23 cellular contexts compared by ENCODE assay signal in genomic region chr5:5039918-5040317, GRCh38.
"Had no signal": no experiment of that assay in that cellular context is flagged by ENCODE, and none has a peak within 500 bp of the region (broad histone marks: within the 10 kb centered on the region; RNA-seq: fewer than 3 reads in every experiment).

No MANE protein-coding gene starts in this region.

- H3K36me3 Mint-ChIP-seq: activated CD4-positive, alpha-beta memory T cell treated with anti-CD3 and anti-CD28 coated beads for 36 hours; activated naive CD8-positive, alpha-beta T cell treated with anti-CD3 and anti-CD28 coated beads for 36 hours; naive thymus-derived CD4-positive, alpha-beta T cell; type B pancreatic cell had no signal

- H3K27ac Mint-ChIP-seq: activated CD4-positive, alpha-beta memory T cell treated with anti-CD3 and anti-CD28 coated beads for 36 hours; activated naive CD8-positive, alpha-beta T cell treated with anti-CD3 and anti-CD28 coated beads for 36 hours; effector memory CD8-positive, alpha-beta T cell; naive thymus-derived CD4-positive, alpha-beta T cell; type B pancreatic cell had no signal

- H3K9me3 Mint-ChIP-seq: neural crest cell, type B pancreatic cell had no signal

- H3K4me3 Mint-ChIP-seq: activated CD4-positive, alpha-beta memory T cell treated with anti-CD3 and anti-CD28 coated beads for 36 hours; activated naive CD8-positive, alpha-beta T cell treated with anti-CD3 and anti-CD28 coated beads for 36 hours; central memory CD8-positive, alpha-beta T cell; effector memory CD8-positive, alpha-beta T cell; naive thymus-derived CD4-positive, alpha-beta T cell; neural crest cell; type B pancreatic cell had no signal

- ATAC-seq: effector memory CD8-positive, alpha-beta T cell; gastrocnemius medialis; naive thymus-derived CD4-positive, alpha-beta T cell had no signal

- H3K27me3 Mint-ChIP-seq: activated CD4-positive, alpha-beta memory T cell treated with anti-CD3 and anti-CD28 coated beads for 36 hours; activated naive CD8-positive, alpha-beta T cell treated with anti-CD3 and anti-CD28 coated beads for 36 hours; central memory CD8-positive, alpha-beta T cell; effector memory CD8-positive, alpha-beta T cell; naive thymus-derived CD4-positive, alpha-beta T cell; type B pancreatic cell had no signal

- DNase-seq: activated CD4-positive, alpha-beta memory T cell treated with anti-CD3 and anti-CD28 coated beads for 36 hours; activated CD4-positive, alpha-beta T cell treated with anti-CD3 and anti-CD28 coated beads for 48 hours; activated CD4-positive, CD25-positive, alpha-beta regulatory T cell; activated naive CD4-positive, alpha-beta T cell treated with Interleukin-2 at 50 U/mL for 16 hours; activated naive CD8-positive, alpha-beta T cell treated with anti-CD3 and anti-CD28 coated beads for 36 hours; activated T-cell treated with anti-CD3 and anti-CD28 coated beads, Interleukin-2, amount 50 U/mL, for 48 hours; dorsolateral prefrontal cortex; effector memory CD8-positive, alpha-beta T cell; esophagus squamous epithelium; gastrocnemius medialis; head of caudate nucleus; hypothalamus; left ventricle myocardium inferior; naive thymus-derived CD4-positive, alpha-beta T cell; occipital lobe; spleen; stimulated activated CD4-positive, alpha-beta T cell treated with anti-CD3 and anti-CD28 coated beads, Interleukin-4, amount 100 ng/mL, for 1 hour; stimulated activated naive CD4-positive, alpha-beta T cell had no signal

- H3K4me1 Mint-ChIP-seq: activated naive CD8-positive, alpha-beta T cell treated with anti-CD3 and anti-CD28 coated beads for 36 hours; central memory CD8-positive, alpha-beta T cell; naive thymus-derived CD4-positive, alpha-beta T cell; neural crest cell had no signal

- FAIRE-seq: colon, endothelial cell of umbilical vein had no signal
